1 cellular context compared by ENCODE assay signal in genomic region chr19:15641901-15642491, GRCh38.
TF ChIP-seq lines count a peak whose summit lies in the region.

No MANE protein-coding gene starts in this region.

TF ChIP-seq in liver, 16 proteins besides CTCF, POLR2A, EP300 and RAD21 (continued from another document):
- TF ChIP-seq REST (IDR thresholded peaks at IDR 0.05): peak; percentile 43
- TF ChIP-seq ATF3 (IDR thresholded peaks at IDR 0.05): no peak
- peak; percentile 23 for TF ChIP-seq NR2F2 (IDR thresholded peaks at IDR 0.05)
- TF ChIP-seq HNF4A (conservative IDR thresholded peaks at IDR 0.05): peak; percentile 66 to 82
- no peak for TF ChIP-seq EGR1 (IDR thresholded peaks at IDR 0.05; ENCODE audit: low read depth in 2 of 2)
- no peak for TF ChIP-seq TAF1 (conservative IDR thresholded peaks at IDR 0.05)
- TF ChIP-seq SP1 (IDR thresholded peaks at IDR 0.05): peak; percentile 29
- peak; percentile 53 to 78 for TF ChIP-seq RXRA (IDR thresholded peaks at IDR 0.05)
- peak; percentile 48 for TF ChIP-seq HNF4G (IDR thresholded peaks at IDR 0.05)
- TF ChIP-seq MAX (IDR thresholded peaks at IDR 0.05): no peak
- TF ChIP-seq YY1 (IDR thresholded peaks at IDR 0.05): peak; percentile 80
- TF ChIP-seq FOXA1 (IDR thresholded peaks at IDR 0.05): no peak
- no peak for TF ChIP-seq FOXA2 (IDR thresholded peaks at IDR 0.05)
